36 cellular contexts compared by ENCODE assay signal in the genomic region with DNA sequence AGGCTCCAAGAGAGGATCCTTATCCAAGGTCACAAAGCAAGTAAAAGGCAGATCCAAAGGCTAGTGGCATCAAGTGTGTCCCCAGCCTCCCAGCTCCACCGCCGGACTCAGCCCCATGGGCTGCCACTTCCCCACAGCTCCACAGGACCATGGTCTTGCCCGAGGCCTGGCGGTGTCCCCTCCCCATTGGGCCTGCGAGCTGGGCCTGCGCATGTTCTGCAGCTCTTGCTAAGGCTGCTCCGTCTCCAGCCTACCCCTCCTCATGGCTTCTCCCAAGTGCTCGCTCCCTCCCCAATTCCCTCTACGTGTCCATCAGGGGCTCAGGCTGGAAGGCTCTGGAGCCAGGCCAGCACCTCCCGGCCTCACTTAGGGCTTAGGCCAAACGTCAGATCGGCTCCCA. TPM values are rescaled to one million over a fixed set of nuclear protein-coding genes. Genes with fewer than 3 reads are reported as not detected.
"Had no signal": no experiment of that assay in that cellular context is flagged by ENCODE, and none has a peak within 500 bp of the region (broad histone marks: within the 10 kb centered on the region; RNA-seq: fewer than 3 reads in every experiment).

No MANE protein-coding gene starts in this region.

- H3K4me2 ChIP-seq: neural progenitor cell, smooth muscle cell had no signal

- H3K27ac ChIP-seq: neural progenitor cell, neutrophil, pancreas, prostate gland, right atrium auricular region, skin epidermis, spleen, stomach, thoracic aorta, thyroid gland, upper lobe of left lung, vagina had no signal

- H3K9me3 ChIP-seq: neutrophil, pancreas, prostate gland, right atrium auricular region, spleen, stomach, thoracic aorta, thyroid gland, tibial nerve, upper lobe of left lung, vagina had no signal

- H3K4me1 ChIP-seq: neural progenitor cell, pancreas, prostate gland, right atrium auricular region, spleen, stomach, thyroid gland, vagina had no signal

- H3K9ac ChIP-seq: neural progenitor cell had no signal

- ATAC-seq: naive thymus-derived CD4-positive, alpha-beta T cell; natural killer cell; pancreas; sciatic nerve; stimulated activated memory B cell treated with anti-CD40 and anti-IgM and Interleukin-4, amounts not matched to agents 10 μg/mL and 1 μg/mL and 100 μg/mL, for 72 hours had no signal

- H2AFZ ChIP-seq: neural progenitor cell had no signal

- FAIRE-seq: pancreas, urothelium cell line had no signal

- DNase-seq: naive thymus-derived CD4-positive, alpha-beta T cell; natural killer cell; nucleus accumbens; retina; spleen; stimulated activated CD4-positive, alpha-beta T cell treated with anti-CD3 and anti-CD28 coated beads, Interleukin-12 subunit alpha, Interleukin-12 subunit beta, amount 100 ng/mL, for 4 hours; stimulated activated CD4-positive, alpha-beta T cell treated with anti-CD3 and anti-CD28 coated beads, Interleukin-1b, Interleukin-23, amount 100 ng/mL, for 48 hours; stimulated activated CD4-positive, alpha-beta T cell treated with anti-CD3 and anti-CD28 coated beads, Interleukin-4, amount 100 ng/mL, for 1 hour; stimulated activated CD4-positive, alpha-beta T cell treated with anti-CD3 and anti-CD28 coated beads, Interleukin-4, amount 100 ng/mL, for 4 hours; stimulated activated CD8-positive, alpha-beta memory T cell treated with anti-CD3 and anti-CD28 coated beads, Interleukin-4, amount 100 ng/mL, for 48 hours; stimulated activated naive CD4-positive, alpha-beta T cell; stomach; thyroid gland; trophoblast cell had no signal

- H3K4me3 ChIP-seq: neural progenitor cell, pancreas, prostate gland, right atrium auricular region, skin epidermis, smooth muscle cell, spleen, stomach, thoracic aorta, thyroid gland, tibial nerve, vagina had no signal

- H3K27me3 ChIP-seq: pancreas, right atrium auricular region, thyroid gland, tibial nerve, upper lobe of left lung, vagina had no signal

- H3K36me3 ChIP-seq: neural progenitor cell, neutrophil, prostate gland, right atrium auricular region, spleen, stomach, thoracic aorta, thyroid gland, tibial nerve, upper lobe of left lung, vagina had no signal

RNA-seq across cellular contexts. Expression of a gene that starts 29.4 kb away (rescaled TPM):
- total RNA-seq: natural killer cell, osteocyte, pancreas, posterior vena cava, prostate gland, pulmonary artery endothelial cell, right atrium auricular region, smooth muscle cell, subcutaneous adipose tissue, temporal lobe, thoracic aorta, ureter had no signal
- polyA plus RNA-seq: neural cell had no signal

RNA-seq across cellular contexts. Expression of a gene that starts 56.3 kb away (rescaled TPM):
- total RNA-seq: naive thymus-derived CD4-positive, alpha-beta T cell; natural killer cell; omental fat pad; osteocyte; pancreas; posterior vena cava; pulmonary artery endothelial cell; sciatic nerve; stomach; subcutaneous adipose tissue; thoracic aorta; thyroid gland; upper lobe of left lung; ureter; vagina had no signal
- polyA plus RNA-seq: naive thymus-derived CD4-positive, alpha-beta T cell; pancreas; stomach had no signal
